ENCODE assay signal across 1 cellular context in genomic region chr7:152647009-152647408, GRCh38.
TF ChIP-seq lines count a peak whose summit lies in the region.

No MANE protein-coding gene starts in this region.

TF ChIP-seq in endothelial cell of umbilical vein, 7 proteins besides CTCF, POLR2A, EP300 and RAD21:
- no peak for TF ChIP-seq MYC (IDR thresholded peaks at IDR 0.05; ENCODE audit: low read depth, low read length)
- no peak for TF ChIP-seq POLR2AphosphoS5 (IDR thresholded peaks at IDR 0.05; ENCODE audit: insufficient read depth, low read depth, low read length)
- no peak for TF ChIP-seq JUN (IDR thresholded peaks at IDR 0.05; ENCODE audit: borderline replicate concordance, insufficient read depth, insufficient read length, low read depth)
- TF ChIP-seq EZH2 (IDR thresholded peaks at IDR 0.05; ENCODE audit: borderline replicate concordance, low read depth, low read length, severe bottlenecking): no peak
- TF ChIP-seq FOS (IDR thresholded peaks at IDR 0.05; ENCODE audit: borderline replicate concordance, insufficient read depth, low read length): no peak
- no peak for TF ChIP-seq GATA2 (IDR thresholded peaks at IDR 0.05; ENCODE audit: insufficient read depth, insufficient read length, low read depth, low read length)
- no peak for TF ChIP-seq MAX (IDR thresholded peaks at IDR 0.05; ENCODE audit: insufficient read depth, insufficient read length)
